ENCODE assay signal across 8 cellular contexts in genomic region chr1:234862944-234863515, GRCh38.
DNase-seq lines count a peak whose midpoint lies in the region; ATAC-seq and TF ChIP-seq lines count a peak whose summit lies in the region.

No MANE protein-coding gene starts in this region.

- POLR2A ChIA-PET in MCF 10A (lab: Yijun Ruan, JAX): interaction anchor here (1.1 to 1.5 kb wide), 2 partner anchors 12 to 91 kb away, joined by 4 read pairs; no protein-coding TSS in a partner anchor

- peaks cover 30% of the 10 kb centered on the region for H3K4me1 ChIP-seq in skeletal muscle satellite cell (ENCODE audit: control insufficient read depth, insufficient read depth, low read length)

- no peaks in the 10 kb centered on the region for H3K36me3 ChIP-seq in skeletal muscle satellite cell (ENCODE audit: insufficient read depth, low read length)

- peak overlapping the region; percentile 61 for H3K4me2 ChIP-seq in skeletal muscle satellite cell (ENCODE audit: low read length)

- no peaks in the 10 kb centered on the region for H3K27me3 ChIP-seq in skeletal muscle satellite cell (ENCODE audit: control insufficient read depth, insufficient read depth, low read length)

- no peak overlapping the region for H3K27ac Mint-ChIP-seq in MCF 10A (ENCODE audit: low read depth, unreplicated experiment)
- no peak overlapping the region for H3K27ac Mint-ChIP-seq in effector memory CD8-positive, alpha-beta T cell

- no TSS peak for BruUV-seq in MCF 10A (replicated peaks; lab: Mats Ljungman, UMichigan)

- peaks cover 4% of the 10 kb centered on the region for H3K36me3 Mint-ChIP-seq in MCF 10A (ENCODE audit: insufficient read depth, unreplicated experiment)
- no peaks in the 10 kb centered on the region for H3K36me3 Mint-ChIP-seq in effector memory CD8-positive, alpha-beta T cell (ENCODE audit: insufficient read depth)

- no peak for TF ChIP-seq CTCF in MCF 10A (IDR thresholded peaks at IDR 0.05; ENCODE audit: unreplicated experiment)

- in situ Hi-C loops in G401 (cut with HindIII; ENCODE audit: low sequenced_read_pairs): no loop called here

- peak; percentile 76 for DNase-seq in G401 (ENCODE audit: low spot score)
- peak; percentile 40 for DNase-seq in MCF 10A (ENCODE audit: unreplicated experiment)
- DNase-seq in iris pigment epithelial cell (ENCODE audit: low read depth): peak; percentile 53
- DNase-seq in NCI-H69 (lab: John Stamatoyannopoulos, UW): no peak
- no peak for DNase-seq in effector memory CD8-positive, alpha-beta T cell
- DNase-seq in middle frontal gyrus (ENCODE audit: extremely low spot score, low spot score): no peak
- no peak for DNase-seq in UCSD-AML1 (lab: John Stamatoyannopoulos, UW; ENCODE audit: unreplicated experiment)

- H3K9me3 ChIP-seq in skeletal muscle satellite cell (replicated peaks; ENCODE audit: low read length): no peaks in the 10 kb centered on the region

- no peaks in the 10 kb centered on the region for H3K27me3 Mint-ChIP-seq in MCF 10A (ENCODE audit: insufficient read depth, unreplicated experiment)
- peaks cover 0 to 15% of the 10 kb centered on the region in 2 donors for H3K27me3 Mint-ChIP-seq in effector memory CD8-positive, alpha-beta T cell

- no peaks in the 10 kb centered on the region for H3K9me3 Mint-ChIP-seq in MCF 10A (ENCODE audit: unreplicated experiment)
- H3K9me3 Mint-ChIP-seq in effector memory CD8-positive, alpha-beta T cell: no peaks in the 10 kb centered on the region

- H3K4me1 Mint-ChIP-seq in MCF 10A (ENCODE audit: insufficient read depth, unreplicated experiment): peaks cover 42% of the 10 kb centered on the region
- peaks cover 10 to 11% of the 10 kb centered on the region in 2 donors for H3K4me1 Mint-ChIP-seq in effector memory CD8-positive, alpha-beta T cell (ENCODE audit: low read depth in 2 of 2)

- ATAC-seq in effector memory CD8-positive, alpha-beta T cell (replicated peaks): no peak

- H3K9ac ChIP-seq in skeletal muscle satellite cell (ENCODE audit: low read depth, low read length): peak overlapping the region; percentile 51

- CTCF ChIA-PET in MCF 10A (lab: Yijun Ruan, JAX): interaction anchor here (0.6 to 1.2 kb wide), 3 partner anchors 171 to 280 kb away, joined by 3 to 5 read pairs (median 3); no protein-coding TSS in a partner anchor

- no peak overlapping the region for H3K4me3 Mint-ChIP-seq in MCF 10A (ENCODE audit: unreplicated experiment)
- no peak overlapping the region for H3K4me3 Mint-ChIP-seq in effector memory CD8-positive, alpha-beta T cell

- intact Hi-C loops in MCF 10A (cut with micrococcal nuclease): loop anchor here (10.0 kb wide), 1 partner anchor 368 kb away; no protein-coding TSS in a partner anchor

- H3K4me3 ChIP-seq in skeletal muscle satellite cell (ENCODE audit: low read length): peak overlapping the region; percentile 34

Comparison
In these comparisons a context has a peak if more than half of its experiments do, and no peak if none do; other contexts are left out.
1. DNase-seq: peak in G401 (single experiment), MCF 10A (single experiment) and iris pigment epithelial cell (single experiment); none in NCI-H69 (single experiment), effector memory CD8-positive, alpha-beta T cell (0 of 3), middle frontal gyrus (single experiment) and UCSD-AML1 (single experiment).